Comparison of ENCODE assay signal across 8 cellular contexts in genomic region chr16:67661101-67661661, GRCh38. TPM values are rescaled to one million over a fixed set of nuclear protein-coding genes. Genes with fewer than 3 reads are reported as not detected.
DNase-seq lines count a peak whose midpoint lies in the region; ATAC-seq and TF ChIP-seq lines count a peak whose summit lies in the region.

No MANE protein-coding gene starts in this region.

- peaks cover 39% of the 10 kb centered on the region for H3K4me1 Mint-ChIP-seq in activated CD4-positive, alpha-beta T cell treated with anti-CD3 and anti-CD28 coated beads, Interleukin-2, amount 10 ng/mL, durations not matched to agents 7 days and 5 days
- peaks cover 23% of the 10 kb centered on the region for H3K4me1 Mint-ChIP-seq in chondrocyte (ENCODE audit: low read depth)

- H4K20me1 ChIP-seq in OCI-LY1 (ENCODE audit: insufficient read depth, low read length) = no peaks in the 10 kb centered on the region

- peak overlapping the region; percentile 83 for H3K27ac Mint-ChIP-seq in activated CD4-positive, alpha-beta T cell treated with anti-CD3 and anti-CD28 coated beads, Interleukin-2, amount 10 ng/mL, durations not matched to agents 7 days and 5 days
- peak overlapping the region; percentile 93 for H3K27ac Mint-ChIP-seq in chondrocyte (ENCODE audit: unreplicated experiment)

- H3K27me3 ChIP-seq in OCI-LY1 (ENCODE audit: insufficient read depth, low read length) (no peaks in the 10 kb centered on the region), tibial nerve (no peaks in the 10 kb centered on the region)

- peaks cover 35% of the 10 kb centered on the region; the same call in 1 of the 2 replicates for H3K36me3 ChIP-seq in OCI-LY1 (ENCODE audit: insufficient read depth, low read length)
- H3K36me3 ChIP-seq in tibial nerve = peaks cover 0 to 52% (median 0%) of the 10 kb centered on the region in 3 donors

- peak in 1 of 2 donors; percentile 2 for TF ChIP-seq POLR2A in tibial nerve (IDR thresholded peaks at IDR 0.05)

- peak overlapping the region; percentile 71 for H3K9ac ChIP-seq in OCI-LY1 (ENCODE audit: low read length)

- H3K4me3 Mint-ChIP-seq in activated CD4-positive, alpha-beta T cell treated with anti-CD3 and anti-CD28 coated beads, Interleukin-2, amount 10 ng/mL, durations not matched to agents 7 days and 5 days = peak overlapping the region; percentile 87
- H3K4me3 Mint-ChIP-seq in chondrocyte (ENCODE audit: unreplicated experiment) = peak overlapping the region; percentile 87

- no peaks in the 10 kb centered on the region for H3K79me2 ChIP-seq in OCI-LY1 (ENCODE audit: insufficient read depth, low read length)

- 15% methylated on average over 15 to 19 of the region's 38 CpGs for WGBS in tibial nerve, 2 donors

- peaks cover 10% of the 10 kb centered on the region for H3K36me3 Mint-ChIP-seq in activated CD4-positive, alpha-beta T cell treated with anti-CD3 and anti-CD28 coated beads, Interleukin-2, amount 10 ng/mL, durations not matched to agents 7 days and 5 days (ENCODE audit: low read depth)
- H3K36me3 Mint-ChIP-seq in chondrocyte (ENCODE audit: low read depth) = no peaks in the 10 kb centered on the region

- POLR2A ChIA-PET in activated CD4-positive, alpha-beta T cell treated with anti-CD3 and anti-CD28 coated beads, Interleukin-2, amount 10 ng/mL, durations not matched to agents 7 days and 5 days (lab: Charles Lee) = interaction anchor here (0.6 to 1.3 kb wide), 2 partner anchors 16 to 23 kb away, joined by 4 read pairs; partner anchors contain the start of gene CARMIL2

- ATAC-seq in GM19397 (IDR thresholded peaks at IDR 0.05; ENCODE audit: unreplicated experiment) = no peak
- no peak for ATAC-seq in GM18909 (IDR thresholded peaks at IDR 0.05; ENCODE audit: poor library complexity, unreplicated experiment)

- peaks cover 32% of the 10 kb centered on the region for H3K4me1 ChIP-seq in OCI-LY1 (ENCODE audit: insufficient read depth, low read length, severe bottlenecking)
- H3K4me1 ChIP-seq in tibial nerve = peaks cover 0 to 47% (median 26%) of the 10 kb centered on the region in 4 donors

- H3K9me2 ChIP-seq in OCI-LY1 (ENCODE audit: low read depth, low read length) = no peaks in the 10 kb centered on the region

- H3K9me3 ChIP-seq in OCI-LY1 (ENCODE audit: low read length) = no peaks in the 10 kb centered on the region
- H3K9me3 ChIP-seq in tibial nerve = no peaks in the 10 kb centered on the region

- H3K27me3 Mint-ChIP-seq in activated CD4-positive, alpha-beta T cell treated with anti-CD3 and anti-CD28 coated beads, Interleukin-2, amount 10 ng/mL, durations not matched to agents 7 days and 5 days = no peaks in the 10 kb centered on the region
- H3K27me3 Mint-ChIP-seq in chondrocyte (ENCODE audit: low read depth) = no peaks in the 10 kb centered on the region

- H2AFZ ChIP-seq in OCI-LY1 (ENCODE audit: low read length) = no peak overlapping the region

- TF ChIP-seq EP300 in tibial nerve (IDR thresholded peaks at IDR 0.05) = no peak

- H3K9me3 Mint-ChIP-seq in activated CD4-positive, alpha-beta T cell treated with anti-CD3 and anti-CD28 coated beads, Interleukin-2, amount 10 ng/mL, durations not matched to agents 7 days and 5 days = no peaks in the 10 kb centered on the region
- no peaks in the 10 kb centered on the region for H3K9me3 Mint-ChIP-seq in chondrocyte (ENCODE audit: low read depth)

- CTCF ChIA-PET in activated CD4-positive, alpha-beta T cell treated with anti-CD3 and anti-CD28 coated beads, Interleukin-2, amount 10 ng/mL, durations not matched to agents 7 days and 5 days (lab: Charles Lee) = interaction anchor here (0.6 to 14.5 kb wide), 2 partner anchors 139 to 204 kb away, joined by 3 to 177 read pairs; no protein-coding TSS in a partner anchor

- no peaks in the 10 kb centered on the region for H3F3A ChIP-seq in OCI-LY1 (ENCODE audit: insufficient read depth, low read length)

- peak overlapping the region; percentile 74 for H3K4me2 ChIP-seq in OCI-LY1 (ENCODE audit: low read length)

- TF ChIP-seq CTCF in OCI-LY1 (IDR thresholded peaks at IDR 0.05; ENCODE audit: low read length) = no peak
- no peak for TF ChIP-seq CTCF in chondrocyte (IDR thresholded peaks at IDR 0.05)
- no peak for TF ChIP-seq CTCF in tibial nerve (IDR thresholded peaks at IDR 0.05)

- peak overlapping the region; percentile 65 for H3K27ac ChIP-seq in OCI-LY1 (ENCODE audit: low read depth, low read length, poor library complexity, severe bottlenecking)
- H3K27ac ChIP-seq in tibial nerve = peak overlapping the region; percentile 90 to 100 (median 96)

- DNase-seq in activated CD4-positive, alpha-beta T cell treated with anti-CD3 and anti-CD28 coated beads, Interleukin-2, amount 10 ng/mL, durations not matched to agents 7 days and 5 days = no peak
- no peak for DNase-seq in activated CD4-positive, alpha-beta T cell treated with anti-CD3 and anti-CD28 coated beads for 1 hour
- DNase-seq in chondrocyte (ENCODE audit: low spot score) (no peak), lung microvascular endothelial cell (ENCODE audit: low read depth in 2 of 2) (peak; percentile 50 to 64), tibial nerve (ENCODE audit: low spot score in 2 of 2) (no peak)

- peak overlapping the region; percentile 81 for H3K4me3 ChIP-seq in OCI-LY1 (ENCODE audit: low read depth, low read length, poor library complexity, severe bottlenecking)
- H3K4me3 ChIP-seq in tibial nerve = peak overlapping the region; percentile 58 to 86 (median 66)

RNA-seq across cellular contexts. Expression of gene PARD6A, which starts 0.4 kb away (rescaled TPM):
- total RNA-seq in activated CD4-positive, alpha-beta T cell treated with anti-CD3 and anti-CD28 coated beads, Interleukin-2, amount 10 ng/mL, durations not matched to agents 7 days and 5 days = 10 to 100 TPM; 11.6 to 13.0 TPM
- total RNA-seq in chondrocyte (2.5 to 3.5 TPM (median 3.3 TPM) in 3 replicates), lung microvascular endothelial cell (2.6 and 4.8 TPM in 2 replicates), tibial nerve (10 to 100 TPM in 2 of 4 donors, 1 to 10 TPM in 2; 3.7 to 16.2 (median 9.9) TPM)

RNA-seq across cellular contexts. Expression of gene ACD, which starts 1.1 kb away (rescaled TPM):
- total RNA-seq in activated CD4-positive, alpha-beta T cell treated with anti-CD3 and anti-CD28 coated beads, Interleukin-2, amount 10 ng/mL, durations not matched to agents 7 days and 5 days = 10 to 100 TPM; 38.0 to 41.8 TPM
- total RNA-seq in chondrocyte = 16.2 to 18.0 TPM (median 17.2 TPM) in 3 replicates
- 8.3 and 10.5 TPM in 2 replicates for total RNA-seq in lung microvascular endothelial cell
- 10 to 100 TPM; 18.0 to 32.3 (median 20.7) TPM for total RNA-seq in tibial nerve

RNA-seq across cellular contexts. Expression of gene ENKD1, which starts 5.4 kb away (rescaled TPM):
- total RNA-seq in activated CD4-positive, alpha-beta T cell treated with anti-CD3 and anti-CD28 coated beads, Interleukin-2, amount 10 ng/mL, durations not matched to agents 7 days and 5 days = 1 to 10 TPM; 8.0 to 8.2 TPM
- 6.2 to 9.2 TPM (median 6.4 TPM) in 3 replicates for total RNA-seq in chondrocyte
- total RNA-seq in lung microvascular endothelial cell = 7.0 and 8.5 TPM in 2 replicates
- total RNA-seq in tibial nerve = 10 to 100 TPM; 32.6 to 53.8 (median 45.6) TPM

RNA-seq across cellular contexts. Expression of gene C16orf86, which starts 5.4 kb away (rescaled TPM):
- total RNA-seq in activated CD4-positive, alpha-beta T cell treated with anti-CD3 and anti-CD28 coated beads, Interleukin-2, amount 10 ng/mL, durations not matched to agents 7 days and 5 days = 1 to 10 TPM; 3.8 to 4.8 TPM
- total RNA-seq in chondrocyte = 0.82 to 3.1 TPM (median 0.85 TPM) in 3 replicates
- 2.6 and 2.8 TPM in 2 replicates for total RNA-seq in lung microvascular endothelial cell
- total RNA-seq in tibial nerve = 10 to 100 TPM; 15.9 to 31.2 (median 25.5) TPM

RNA-seq across cellular contexts. Expression of gene CARMIL2, which starts 16.2 kb away (rescaled TPM):
- total RNA-seq in activated CD4-positive, alpha-beta T cell treated with anti-CD3 and anti-CD28 coated beads, Interleukin-2, amount 10 ng/mL, durations not matched to agents 7 days and 5 days = 100 to 1,000 TPM; 203 to 226 TPM
- total RNA-seq in chondrocyte (0.97 to 1.8 TPM (median 1.5 TPM) in 3 replicates), lung microvascular endothelial cell (0.44 and 0.79 TPM in 2 replicates), tibial nerve (1 to 10 TPM in 3 of 4 donors, under 1 TPM in 1; 0.66 to 6.5 (median 1.7) TPM)

Comparison
In these comparisons a context has a peak if more than half of its experiments do, and no peak if none do; other contexts are left out.
1. DNase-seq: peak in lung microvascular endothelial cell (2 of 2); none in activated CD4-positive, alpha-beta T cell treated with anti-CD3 and anti-CD28 coated beads, Interleukin-2, amount 10 ng/mL, durations not matched to agents 7 days and 5 days (single experiment), activated CD4-positive, alpha-beta T cell treated with anti-CD3 and anti-CD28 coated beads for 1 hour (single experiment), chondrocyte (single experiment) and tibial nerve (0 of 2).